ENCODE assay signal across 15 cellular contexts in genomic region chr15:98845138-98845884, GRCh38.
DNase-seq lines count a peak whose midpoint lies in the region; ATAC-seq and TF ChIP-seq lines count a peak whose summit lies in the region.
"Had no signal": no experiment of that assay in that cellular context is flagged by ENCODE, and none has a peak within 500 bp of the region (broad histone marks: within the 10 kb centered on the region; RNA-seq: fewer than 3 reads in every experiment).

No MANE protein-coding gene starts in this region.

- in situ Hi-C loops in IMR-90 (cut with MboI; ENCODE audit: low sequenced_read_pairs), result loop anchor here (10.0 kb wide), 1 partner anchor 331 kb away; no protein-coding TSS in a partner anchor

- no peak overlapping the region for H4K91ac ChIP-seq in IMR-90 (ENCODE audit: insufficient read depth, low read depth, low read length)

- H3K14ac ChIP-seq in IMR-90 (replicated peaks; ENCODE audit: low read depth, low read length), result peak overlapping the region; percentile 39; the same call in 1 of the 2 replicates

- 43% methylated on average over 1 of the region's 6 CpGs; no CpG with 5 or more reads in 1 of the 2 experiments for WGBS in IMR-90 (ENCODE audit: extremely low coverage in 2 of 2, insufficient read length in 1 of 2), 2 experiments

- no TSS peak for BruUV-seq in IMR-90 (replicated peaks; lab: Mats Ljungman, UMichigan)

- H3K27me3 ChIP-seq in IMR-90 (ENCODE audit: control insufficient read depth, insufficient read depth, low read length), result no peaks in the 10 kb centered on the region
- H3K27me3 ChIP-seq: brain microvascular endothelial cell had no signal

- H2AFZ ChIP-seq in IMR-90 (replicated peaks; ENCODE audit: low read length, poor library complexity), result no peak overlapping the region

- H2BK120ac ChIP-seq in IMR-90 (ENCODE audit: low read depth, low read length), result no peak overlapping the region

- POLR2A ChIA-PET in IMR-90 (lab: Charles Lee; ENCODE audit: unreplicated experiment), result no interaction called here

- H3K4me1 ChIP-seq in IMR-90 (ENCODE audit: control insufficient read depth, insufficient read depth, low read length), result peaks cover 22% of the 10 kb centered on the region

- peaks cover 60% of the 10 kb centered on the region for H4K20me1 ChIP-seq in IMR-90 (ENCODE audit: insufficient read depth, low read length)

- H3K27me3 Mint-ChIP-seq in activated T-helper 2 cell treated with anti-CD3 and anti-CD28 coated beads, Interferon-gamma antibody, Interleukin-2, Interleukin-4, amounts not matched to agents 10 μg/mL and 5 μg/mL and 100 μg/mL, durations not matched to agents 14 hours and 24 hours and 36 hours (ENCODE audit: low read depth), result no peaks in the 10 kb centered on the region
- H3K27me3 Mint-ChIP-seq: type B pancreatic cell had no signal

- H2BK20ac ChIP-seq in IMR-90 (ENCODE audit: low read depth, low read length), result no peak overlapping the region

- no peak overlapping the region for H2AK5ac ChIP-seq in IMR-90 (ENCODE audit: low read depth, low read length)

- peak; percentile 43; the same call in 1 of the 2 replicates for ATAC-seq in IMR-90 (ENCODE audit: low read depth)
- ATAC-seq in GM18520 (IDR thresholded peaks at IDR 0.05; ENCODE audit: unreplicated experiment), result no peak
- ATAC-seq in GM18519 (IDR thresholded peaks at IDR 0.05; ENCODE audit: low FRiP score, unreplicated experiment), result no peak
- ATAC-seq in GM19463 (IDR thresholded peaks at IDR 0.05; ENCODE audit: unreplicated experiment), result no peak

- H3K4me3 ChIP-seq in IMR-90 (ENCODE audit: insufficient read depth, low read depth, low read length), result no peak overlapping the region

- peak; percentile 15 to 31 for DNase-seq in AML-193 (lab: John Stamatoyannopoulos, UW)
- DNase-seq in IMR-90, result no peak
- DNase-seq in activated T-helper 2 cell treated with anti-CD3 and anti-CD28 coated beads, Interferon-gamma antibody, Interleukin-2, Interleukin-4, amounts not matched to agents 10 μg/mL and 5 μg/mL and 100 μg/mL, durations not matched to agents 14 hours and 24 hours and 36 hours (ENCODE audit: low spot score), result no peak
- DNase-seq in left kidney (ENCODE audit: low read depth, low spot score), result peak; percentile 66
- no peak for DNase-seq in NCI-H2081 (lab: John Stamatoyannopoulos, UW)
- DNase-seq: activated CD4-positive, alpha-beta T cell treated with anti-CD3 and anti-CD28 coated beads, Interleukin-2, amount 50 U/mL, for 4 hours; brain microvascular endothelial cell; DMS79; NCI-H1105 treated with DMSO at 0.1 percent for 48 hours; NCI-H446; stimulated activated CD8-positive, alpha-beta memory T cell treated with anti-CD3 and anti-CD28 coated beads, Interleukin-4, amount 100 ng/mL, for 48 hours had no signal

- intact Hi-C loops in IMR-90 (cut with micrococcal nuclease), result no loop called here
- intact Hi-C loops in activated T-helper 2 cell treated with anti-CD3 and anti-CD28 coated beads, Interferon-gamma antibody, Interleukin-2, Interleukin-4, amounts not matched to agents 10 μg/mL and 5 μg/mL and 100 μg/mL, durations not matched to agents 14 hours and 24 hours and 36 hours (cut with micrococcal nuclease), result no loop called here

- no peak overlapping the region; the same call in 2 of the 3 replicates for H2BK15ac ChIP-seq in IMR-90 (ENCODE audit: low read depth, low read length)

- H4K8ac ChIP-seq in IMR-90 (ENCODE audit: low read depth in 2 of 2, low read length in 2 of 2), result no peak overlapping the region

- no peaks in the 10 kb centered on the region for H3K36me3 ChIP-seq in IMR-90 (ENCODE audit: control insufficient read depth, insufficient read depth, low read length)
- H3K36me3 ChIP-seq: brain microvascular endothelial cell had no signal

- no peaks in the 10 kb centered on the region for H3K9me3 Mint-ChIP-seq in activated T-helper 2 cell treated with anti-CD3 and anti-CD28 coated beads, Interferon-gamma antibody, Interleukin-2, Interleukin-4, amounts not matched to agents 10 μg/mL and 5 μg/mL and 100 μg/mL, durations not matched to agents 14 hours and 24 hours and 36 hours
- H3K9me3 Mint-ChIP-seq: type B pancreatic cell had no signal

- no peaks in the 10 kb centered on the region for H3K36me3 Mint-ChIP-seq in activated T-helper 2 cell treated with anti-CD3 and anti-CD28 coated beads, Interferon-gamma antibody, Interleukin-2, Interleukin-4, amounts not matched to agents 10 μg/mL and 5 μg/mL and 100 μg/mL, durations not matched to agents 14 hours and 24 hours and 36 hours (ENCODE audit: low read depth)
- H3K36me3 Mint-ChIP-seq: type B pancreatic cell had no signal

- H3K56ac ChIP-seq in IMR-90 (ENCODE audit: extremely low read depth, insufficient read depth, low read length), result no peak overlapping the region

- CTCF ChIA-PET in IMR-90 (lab: Yijun Ruan, JAX), result no interaction called here

- no peak for TF ChIP-seq POLR2A in IMR-90 (IDR thresholded peaks at IDR 0.05; ENCODE audit: low read depth, low read length)

- H3K79me1 ChIP-seq in IMR-90 (ENCODE audit: low read depth in 1 of 2, low read length in 2 of 2), result peaks cover 32 to 84% of the 10 kb centered on the region in 2 experiments

- peak overlapping the region; percentile 23 for H2BK5ac ChIP-seq in IMR-90 (ENCODE audit: low read depth, low read length, poor library complexity, severe bottlenecking)

- peak overlapping the region; percentile 52 for H3K4me2 ChIP-seq in IMR-90 (ENCODE audit: low read depth, low read length)

- peaks cover 19% of the 10 kb centered on the region for H3K9me1 ChIP-seq in IMR-90 (ENCODE audit: insufficient read depth, low read length)

- no peak overlapping the region for H3K9ac ChIP-seq in IMR-90 (ENCODE audit: low read depth, low read length)

- TF ChIP-seq RAD21 in IMR-90 (IDR thresholded peaks at IDR 0.05; ENCODE audit: low read length), result no peak

- peaks cover 6% of the 10 kb centered on the region for H3K4me1 Mint-ChIP-seq in activated T-helper 2 cell treated with anti-CD3 and anti-CD28 coated beads, Interferon-gamma antibody, Interleukin-2, Interleukin-4, amounts not matched to agents 10 μg/mL and 5 μg/mL and 100 μg/mL, durations not matched to agents 14 hours and 24 hours and 36 hours (ENCODE audit: low read depth)

- H3K27ac Mint-ChIP-seq in activated T-helper 2 cell treated with anti-CD3 and anti-CD28 coated beads, Interferon-gamma antibody, Interleukin-2, Interleukin-4, amounts not matched to agents 10 μg/mL and 5 μg/mL and 100 μg/mL, durations not matched to agents 14 hours and 24 hours and 36 hours, result peak overlapping the region; percentile 58
- H3K27ac Mint-ChIP-seq: type B pancreatic cell had no signal

- H3K9me3 ChIP-seq in IMR-90 (ENCODE audit: control insufficient read depth, insufficient read depth, low read length), result no peaks in the 10 kb centered on the region

- no peak overlapping the region for H3K4me3 Mint-ChIP-seq in activated T-helper 2 cell treated with anti-CD3 and anti-CD28 coated beads, Interferon-gamma antibody, Interleukin-2, Interleukin-4, amounts not matched to agents 10 μg/mL and 5 μg/mL and 100 μg/mL, durations not matched to agents 14 hours and 24 hours and 36 hours (ENCODE audit: low read depth)
- H3K4me3 Mint-ChIP-seq: type B pancreatic cell had no signal

- H2AK9ac ChIP-seq in IMR-90 (replicated peaks; ENCODE audit: low read depth, low read length, poor library complexity), result no peak overlapping the region

- peak overlapping the region; percentile 64; the same call in 1 of the 2 replicates for H3K23ac ChIP-seq in IMR-90 (ENCODE audit: low read depth, low read length)

- H3K27ac ChIP-seq in IMR-90 (ENCODE audit: insufficient read depth, low read length), result peak overlapping the region; percentile 9; the same call in 1 of the 2 replicates
- H3K27ac ChIP-seq: brain microvascular endothelial cell had no signal

- peak overlapping the region; percentile 54; the same call in 1 of the 2 replicates for H4K5ac ChIP-seq in IMR-90 (ENCODE audit: low read depth, low read length)

- no peak for TF ChIP-seq CTCF in IMR-90 (conservative IDR thresholded peaks at IDR 0.05; ENCODE audit: low read depth, low read length)

- dilution Hi-C loops in IMR-90 (cut with HindIII; ENCODE audit: low sequenced_read_pairs, unreplicated experiment), result no loop called here

- peak overlapping the region; percentile 35; the same call in 1 of the 2 replicates for H3K18ac ChIP-seq in IMR-90 (ENCODE audit: low read depth, low read length)

- no peak overlapping the region for H3K4ac ChIP-seq in IMR-90 (ENCODE audit: low read depth, low read length)

TF ChIP-seq in IMR-90, 13 proteins besides CTCF, POLR2A, EP300 and RAD21:
- TF ChIP-seq RCOR1 (IDR thresholded peaks at IDR 0.05; ENCODE audit: insufficient replicate concordance, low read length), result no peak
- TF ChIP-seq ELK1 (IDR thresholded peaks at IDR 0.05; ENCODE audit: borderline replicate concordance, low read depth, low read length), result no peak
- TF ChIP-seq NFE2L2 (IDR thresholded peaks at IDR 0.05; ENCODE audit: low read depth, low read length), result no peak
- no peak for TF ChIP-seq BHLHE40 (IDR thresholded peaks at IDR 0.05; ENCODE audit: low read depth, low read length)
- TF ChIP-seq MAZ (IDR thresholded peaks at IDR 0.05; ENCODE audit: borderline replicate concordance, low read depth, low read length), result no peak
- TF ChIP-seq FOS (IDR thresholded peaks at IDR 0.05; ENCODE audit: low read depth, low read length), result no peak

Comparison
In these comparisons a context has a peak if more than half of its experiments do, and no peak if none do; other contexts are left out.
1. DNase-seq: peak in AML-193 (2 of 2) and left kidney (single experiment); none in IMR-90 (single experiment), activated T-helper 2 cell treated with anti-CD3 and anti-CD28 coated beads, Interferon-gamma antibody, Interleukin-2, Interleukin-4, amounts not matched to agents 10 μg/mL and 5 μg/mL and 100 μg/mL, durations not matched to agents 14 hours and 24 hours and 36 hours (single experiment) and NCI-H2081 (0 of 2).